In genomic region chr7:103423467-103424179, GRCh38 we compare ENCODE assay signal across 2 cellular contexts.
TF ChIP-seq lines count a peak whose summit lies in the region.

No MANE protein-coding gene starts in this region.

TF ChIP-seq in IMR-90, 13 proteins besides CTCF, POLR2A, EP300 and RAD21 (continued from another document):
- TF ChIP-seq CHD1 (IDR thresholded peaks at IDR 0.05; ENCODE audit: low read depth, low read length) (no peak), NFE2L2 (IDR thresholded peaks at IDR 0.05; ENCODE audit: low read depth, low read length) (no peak), MAZ (IDR thresholded peaks at IDR 0.05; ENCODE audit: borderline replicate concordance, low read depth, low read length) (no peak)

TF ChIP-seq in K562, 482 proteins besides CTCF, POLR2A, EP300 and RAD21 (continued from another document):
- peak in 1 of 3 experiments; percentile 42 for TF ChIP-seq YY1 (IDR thresholded peaks at IDR 0.05; ENCODE audit: borderline replicate concordance in 1 of 3, control insufficient read depth in 1 of 3, extremely low read depth in 1 of 3, insufficient read depth in 3 of 3, insufficient read length in 1 of 3, insufficient replicate concordance in 2 of 3, low read depth in 1 of 3, low read length in 2 of 3)
- TF ChIP-seq, protein P1, sequence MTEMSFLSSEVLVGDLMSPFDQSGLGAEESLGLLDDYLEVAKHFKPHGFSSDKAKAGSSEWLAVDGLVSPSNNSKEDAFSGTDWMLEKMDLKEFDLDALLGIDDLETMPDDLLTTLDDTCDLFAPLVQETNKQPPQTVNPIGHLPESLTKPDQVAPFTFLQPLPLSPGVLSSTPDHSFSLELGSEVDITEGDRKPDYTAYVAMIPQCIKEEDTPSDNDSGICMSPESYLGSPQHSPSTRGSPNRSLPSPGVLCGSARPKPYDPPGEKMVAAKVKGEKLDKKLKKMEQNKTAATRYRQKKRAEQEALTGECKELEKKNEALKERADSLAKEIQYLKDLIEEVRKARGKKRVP (CRISPR knock-in tag; IDR thresholded peaks at IDR 0.05): peak; percentile 67; the same call in 1 of the 2 replicates
- TF ChIP-seq CEBPB (tag; IDR thresholded peaks at IDR 0.05): peak; percentile 68
- TF ChIP-seq, protein P2, sequence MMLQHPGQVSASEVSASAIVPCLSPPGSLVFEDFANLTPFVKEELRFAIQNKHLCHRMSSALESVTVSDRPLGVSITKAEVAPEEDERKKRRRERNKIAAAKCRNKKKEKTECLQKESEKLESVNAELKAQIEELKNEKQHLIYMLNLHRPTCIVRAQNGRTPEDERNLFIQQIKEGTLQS (IDR thresholded peaks at IDR 0.05): peak; percentile 86
- TF ChIP-seq, protein P2 (CRISPR knock-in tag; conservative IDR thresholded peaks at IDR 0.05): no peak
- peak; percentile 76 for TF ChIP-seq CEBPG (CRISPR knock-in tag; IDR thresholded peaks at IDR 0.05)
- TF ChIP-seq CEBPG (tag; conservative IDR thresholded peaks at IDR 0.05 in 1 of 2, IDR thresholded peaks at IDR 0.05 in 1 of 2): peak; percentile 71 to 82
